Comparison of ENCODE assay signal across 11 cellular contexts in genomic region chrX:101262590-101262989, GRCh38. TPM values are rescaled to one million over a fixed set of nuclear protein-coding genes. Genes with fewer than 3 reads are reported as not detected.
"Had no signal": no experiment of that assay in that cellular context is flagged by ENCODE, and none has a peak within 500 bp of the region (broad histone marks: within the 10 kb centered on the region; RNA-seq: fewer than 3 reads in every experiment).

No MANE protein-coding gene starts in this region.

- H3K9me3 Mint-ChIP-seq: GM23338, HFFc6 had no signal

- DNase-seq: GM23248, GOT3, H7, H9, HCEC 1CT, HFFc6 had no signal

- H2AFZ ChIP-seq: GM23338 had no signal

- H3K9ac ChIP-seq: GM23248 had no signal

- H3K4me3 ChIP-seq: GM23248, GM23338, HAP-1 had no signal

- H3K27ac ChIP-seq: GM23248 had no signal

- H3K4me2 ChIP-seq: GM23338 had no signal

- H3K4me3 Mint-ChIP-seq: GM23338, H9, HFFc6 had no signal

- H3K4me1 Mint-ChIP-seq: H9 had no signal

- H3K4me1 ChIP-seq: HAP-1 had no signal

- ATAC-seq: GM23338, HCT116 had no signal

- H3K36me3 ChIP-seq: HAP-1 had no signal

- H3K27ac Mint-ChIP-seq: GM23338, H9, HFFc6 had no signal

- H3K9me3 ChIP-seq: HAP-1 had no signal

RNA-seq across cellular contexts. Expression of gene TAF7L, which starts 28.5 kb away (rescaled TPM):
- total RNA-seq: GM23338, H1, H4, H7, H9 had no signal
- polyA plus RNA-seq: H1 had no signal

RNA-seq across cellular contexts. Expression of gene DRP2, which starts 43.0 kb away (rescaled TPM):
- total RNA-seq: H4 had no signal
- polyA plus RNA-seq: GM23338 had no signal
